In genomic region chr1:14939527-14940284, GRCh38 we compare ENCODE assay signal across 11 cellular contexts.
DNase-seq lines count a peak whose midpoint lies in the region; ATAC-seq and TF ChIP-seq lines count a peak whose summit lies in the region.
"Had no signal": no experiment of that assay in that cellular context is flagged by ENCODE, and none has a peak within 500 bp of the region (broad histone marks: within the 10 kb centered on the region; RNA-seq: fewer than 3 reads in every experiment).

No MANE protein-coding gene starts in this region.

- H2AK5ac ChIP-seq in IMR-90 (ENCODE audit: low read depth, low read length) (peak overlapping the region; percentile 86), mesenchymal stem cell (ENCODE audit: low read length, severe bottlenecking) (peak overlapping the region; percentile 92)

- H3K4me1 ChIP-seq in IMR-90 (ENCODE audit: control insufficient read depth, insufficient read depth, low read length) (peaks cover 35% of the 10 kb centered on the region), mesenchymal stem cell (ENCODE audit: control insufficient read depth, insufficient read depth, low read depth, low read length) (peaks cover 44% of the 10 kb centered on the region), thyroid gland (peaks cover 41 to 56% of the 10 kb centered on the region in 2 donors), uterus (peaks cover 0 to 9% of the 10 kb centered on the region in 2 donors)

- in situ Hi-C loops in IMR-90 (cut with MboI; ENCODE audit: low sequenced_read_pairs) = loop anchor here (25.0 kb wide), 1 partner anchor 1177 kb away; no protein-coding TSS in a partner anchor

- H3K9me3 ChIP-seq in IMR-90 (ENCODE audit: control insufficient read depth, insufficient read depth, low read length) (no peaks in the 10 kb centered on the region), mesenchymal stem cell (ENCODE audit: control insufficient read depth, low read length) (no peaks in the 10 kb centered on the region), thyroid gland (no peaks in the 10 kb centered on the region), uterus (no peaks in the 10 kb centered on the region)

- peaks cover 31% of the 10 kb centered on the region for H3K9me1 ChIP-seq in IMR-90 (ENCODE audit: insufficient read depth, low read length)

- H3K4me1 Mint-ChIP-seq in chondrocyte (ENCODE audit: low read depth) = peaks cover 58% of the 10 kb centered on the region
- H3K4me1 Mint-ChIP-seq in activated T-cell treated with anti-CD3 and anti-CD28 coated beads, Interleukin-2, amount 50 U/mL, for 4 hours (ENCODE audit: low read depth) = no peaks in the 10 kb centered on the region
- H3K4me1 Mint-ChIP-seq: CD8-positive, alpha-beta memory T cell had no signal

- H2BK5ac ChIP-seq in IMR-90 (ENCODE audit: low read depth, low read length, poor library complexity, severe bottlenecking) = peak overlapping the region; percentile 70
- no peak overlapping the region for H2BK5ac ChIP-seq in mesenchymal stem cell (ENCODE audit: low read depth, low read length, poor library complexity, severe bottlenecking)

- peak overlapping the region; percentile 48 for H2AK9ac ChIP-seq in IMR-90 (replicated peaks; ENCODE audit: low read depth, low read length, poor library complexity)

- peak overlapping the region; percentile 30; the same call in 1 of the 3 replicates for H2BK15ac ChIP-seq in IMR-90 (ENCODE audit: low read depth, low read length)
- H2BK15ac ChIP-seq in mesenchymal stem cell (ENCODE audit: low read depth, poor library complexity, severe bottlenecking) = peak overlapping the region; percentile 26

- TF ChIP-seq POLR2A in IMR-90 (IDR thresholded peaks at IDR 0.05; ENCODE audit: low read depth, low read length) (no peak), thyroid gland (IDR thresholded peaks at IDR 0.05) (no peak), uterus (IDR thresholded peaks at IDR 0.05) (no peak)

- H4K91ac ChIP-seq in IMR-90 (ENCODE audit: insufficient read depth, low read depth, low read length) (peak overlapping the region; percentile 84), mesenchymal stem cell (ENCODE audit: low read length) (peak overlapping the region; percentile 97)

- H3K27ac Mint-ChIP-seq in chondrocyte (ENCODE audit: unreplicated experiment) = peak overlapping the region; percentile 81
- H3K27ac Mint-ChIP-seq: CD8-positive, alpha-beta memory T cell had no signal

- H3K36me3 Mint-ChIP-seq in chondrocyte (ENCODE audit: low read depth) = no peaks in the 10 kb centered on the region
- H3K36me3 Mint-ChIP-seq in activated T-cell treated with anti-CD3 and anti-CD28 coated beads, Interleukin-2, amount 50 U/mL, for 4 hours (ENCODE audit: insufficient read depth) = no peaks in the 10 kb centered on the region
- H3K36me3 Mint-ChIP-seq: CD8-positive, alpha-beta memory T cell had no signal

- no TSS peak for BruUV-seq in IMR-90 (replicated peaks; lab: Mats Ljungman, UMichigan)

- intact Hi-C loops in IMR-90 (cut with micrococcal nuclease) = loop anchor here (10.0 kb wide), 1 partner anchor 235 kb away; no protein-coding TSS in a partner anchor
- intact Hi-C loops in thyroid gland (cut with DNase I) = no loop called here
- intact Hi-C loops in uterus (cut with DNase I; ENCODE audit: low total_unique reads) = no loop called here

- H2BK20ac ChIP-seq in IMR-90 (ENCODE audit: low read depth, low read length) = peak overlapping the region; percentile 72

- H3K4me3 Mint-ChIP-seq in chondrocyte (ENCODE audit: unreplicated experiment) = no peak overlapping the region
- no peak overlapping the region for H3K4me3 Mint-ChIP-seq in activated T-cell treated with anti-CD3 and anti-CD28 coated beads, Interleukin-2, amount 50 U/mL, for 4 hours
- H3K4me3 Mint-ChIP-seq: CD8-positive, alpha-beta memory T cell had no signal

- H2BK120ac ChIP-seq in IMR-90 (ENCODE audit: low read depth, low read length) = peak overlapping the region; percentile 80
- H2BK120ac ChIP-seq in mesenchymal stem cell (ENCODE audit: low read depth, low read length) = peak overlapping the region; percentile 81

- 90% methylated on average over 4 of the region's 9 CpGs; no CpG with 5 or more reads in 1 of the 2 experiments for WGBS in IMR-90 (ENCODE audit: extremely low coverage in 2 of 2, insufficient read length in 1 of 2), 2 experiments
- 87% methylated on average over 9 of the region's 9 CpGs for WGBS in mesenchymal stem cell
- WGBS in thyroid gland, 2 donors = 78 to 96% methylated on average over 3 to 8 of the region's 9 CpGs

- DNase-seq in AG10803 (ENCODE audit: low read depth) = peak; percentile 88
- DNase-seq in IMR-90 = peak; percentile 81
- peak; percentile 68 for DNase-seq in chondrocyte (ENCODE audit: low spot score)
- DNase-seq in mesenchymal stem cell = peak; percentile 84
- no peak for DNase-seq in HUDEP-2 (lab: John Stamatoyannopoulos, UW; ENCODE audit: unreplicated experiment in 76 of 76)
- DNase-seq in thyroid gland = no peak
- DNase-seq in uterus = no peak
- DNase-seq in activated T-cell treated with anti-CD3 and anti-CD28 coated beads, Interleukin-2, amount 50 U/mL, for 4 hours = no peak
- DNase-seq: activated CD4-positive, alpha-beta T cell treated with anti-CD3 and anti-CD28 coated beads, Interleukin-2, amount 50 U/mL, for 1 hour; CD8-positive, alpha-beta memory T cell; NCI-H146 had no signal

- peak; percentile 30 for ATAC-seq in IMR-90 (ENCODE audit: low read depth)
- no peak for ATAC-seq in activated T-cell treated with anti-CD3 and anti-CD28 coated beads, Interleukin-2, amount 50 U/mL, for 4 hours

- TF ChIP-seq CTCF in AG10803 (conservative IDR thresholded peaks at IDR 0.05; ENCODE audit: low read length) (no peak), IMR-90 (conservative IDR thresholded peaks at IDR 0.05; ENCODE audit: low read depth, low read length) (no peak), chondrocyte (IDR thresholded peaks at IDR 0.05) (no peak), thyroid gland (IDR thresholded peaks at IDR 0.05) (no peak), uterus (IDR thresholded peaks at IDR 0.05) (no peak)

- H3K27me3 Mint-ChIP-seq in chondrocyte (ENCODE audit: low read depth) = no peaks in the 10 kb centered on the region
- H3K27me3 Mint-ChIP-seq in activated T-cell treated with anti-CD3 and anti-CD28 coated beads, Interleukin-2, amount 50 U/mL, for 4 hours (ENCODE audit: low read depth) = no peaks in the 10 kb centered on the region

- dilution Hi-C loops in IMR-90 (cut with HindIII; ENCODE audit: low sequenced_read_pairs, unreplicated experiment) = no loop called here

- no peak overlapping the region for H3K9ac ChIP-seq in IMR-90 (ENCODE audit: low read depth, low read length)
- H3K9ac ChIP-seq in mesenchymal stem cell (ENCODE audit: low read length) = no peak overlapping the region

- H3K56ac ChIP-seq in IMR-90 (ENCODE audit: extremely low read depth, insufficient read depth, low read length) = no peak overlapping the region

- peak overlapping the region; percentile 56 for H4K5ac ChIP-seq in IMR-90 (ENCODE audit: low read depth, low read length)

- POLR2A ChIA-PET in IMR-90 (lab: Charles Lee; ENCODE audit: unreplicated experiment) = no interaction called here

- peak overlapping the region; percentile 88 for H3K4ac ChIP-seq in IMR-90 (ENCODE audit: low read depth, low read length)
- H3K4ac ChIP-seq in mesenchymal stem cell (ENCODE audit: low read depth in 1 of 2, low read length in 2 of 2) = peak overlapping the region; percentile 12 to 80

- H3K4me3 ChIP-seq in AG10803 (ENCODE audit: low read length) (no peak overlapping the region), IMR-90 (ENCODE audit: insufficient read depth, low read depth, low read length) (no peak overlapping the region), mesenchymal stem cell (ENCODE audit: insufficient read depth in 1 of 2, low read depth in 1 of 2, low read length in 2 of 2) (no peak overlapping the region), thyroid gland (replicated peaks in 1 of 3) (no peak overlapping the region), uterus (no peak overlapping the region)

- H4K8ac ChIP-seq in IMR-90 (ENCODE audit: low read depth in 2 of 2, low read length in 2 of 2) (peak overlapping the region; percentile 36 to 82; a peak in 3 of 4 replicates), mesenchymal stem cell (ENCODE audit: low read length) (peak overlapping the region; percentile 98)

- H3K23ac ChIP-seq in IMR-90 (ENCODE audit: low read depth, low read length) (peak overlapping the region; percentile 65; the same call in 1 of the 2 replicates), mesenchymal stem cell (ENCODE audit: low read length in 2 of 2) (no peak overlapping the region)

- H3K9me3 Mint-ChIP-seq in chondrocyte (ENCODE audit: low read depth) = no peaks in the 10 kb centered on the region
- H3K9me3 Mint-ChIP-seq in activated T-cell treated with anti-CD3 and anti-CD28 coated beads, Interleukin-2, amount 50 U/mL, for 4 hours = no peaks in the 10 kb centered on the region
- H3K9me3 Mint-ChIP-seq: CD8-positive, alpha-beta memory T cell had no signal

- no peak overlapping the region for H3K4me2 ChIP-seq in IMR-90 (ENCODE audit: low read depth, low read length)
- H3K4me2 ChIP-seq in mesenchymal stem cell (ENCODE audit: low read length, poor library complexity, severe bottlenecking) = no peak overlapping the region

- H3K18ac ChIP-seq in IMR-90 (ENCODE audit: low read depth, low read length) = 0 out of 2 replicates have a peak overlapping the region, but pooled peaks have one; percentile 9
- peak overlapping the region; percentile 70 to 85 for H3K18ac ChIP-seq in mesenchymal stem cell (ENCODE audit: low read depth in 1 of 2, low read length in 2 of 2)

- no peaks in the 10 kb centered on the region; the same call in 1 of the 2 replicates for H4K20me1 ChIP-seq in IMR-90 (ENCODE audit: insufficient read depth, low read length)

- peaks cover 21 to 59% of the 10 kb centered on the region in 2 experiments; a peak in 3 of 4 replicates for H3K79me1 ChIP-seq in IMR-90 (ENCODE audit: low read depth in 1 of 2, low read length in 2 of 2)
- peaks cover 48% of the 10 kb centered on the region for H3K79me1 ChIP-seq in mesenchymal stem cell (replicated peaks; ENCODE audit: low read length, poor library complexity, severe bottlenecking)

- H2BK12ac ChIP-seq in mesenchymal stem cell (ENCODE audit: low read length in 2 of 2) = peak overlapping the region; percentile 89 to 98

- H3K14ac ChIP-seq in IMR-90 (replicated peaks; ENCODE audit: low read depth, low read length) (peak overlapping the region; percentile 90), mesenchymal stem cell (ENCODE audit: low read length in 2 of 2) (peak overlapping the region in 1 of 2 experiments; percentile 83)

- peak overlapping the region; percentile 6; the same call in 1 of the 2 replicates for H3K27ac ChIP-seq in IMR-90 (ENCODE audit: insufficient read depth, low read length)
- H3K27ac ChIP-seq in mesenchymal stem cell (ENCODE audit: low read length, poor library complexity, severe bottlenecking) = no peak overlapping the region
- no peak overlapping the region for H3K27ac ChIP-seq in thyroid gland
- no peak overlapping the region for H3K27ac ChIP-seq in uterus

- H3K36me3 ChIP-seq in IMR-90 (ENCODE audit: control insufficient read depth, insufficient read depth, low read length) = no peaks in the 10 kb centered on the region
- H3K36me3 ChIP-seq in mesenchymal stem cell (ENCODE audit: control insufficient read depth in 1 of 2, insufficient read depth in 2 of 2, low read depth in 1 of 2, low read length in 2 of 2) = peaks cover 0 to 16% of the 10 kb centered on the region in 2 experiments
- no peaks in the 10 kb centered on the region for H3K36me3 ChIP-seq in thyroid gland
- no peaks in the 10 kb centered on the region for H3K36me3 ChIP-seq in uterus

- H3K27me3 ChIP-seq in IMR-90 (ENCODE audit: control insufficient read depth, insufficient read depth, low read length) (no peaks in the 10 kb centered on the region), mesenchymal stem cell (ENCODE audit: control insufficient read depth in 1 of 2, insufficient read depth in 1 of 2, low read length in 2 of 2) (no peaks in the 10 kb centered on the region), thyroid gland (no peaks in the 10 kb centered on the region), uterus (no peaks in the 10 kb centered on the region)

- no peak for TF ChIP-seq RAD21 in IMR-90 (IDR thresholded peaks at IDR 0.05; ENCODE audit: low read length)

- H2AFZ ChIP-seq in IMR-90 (replicated peaks; ENCODE audit: low read length, poor library complexity) (peak overlapping the region; percentile 77), mesenchymal stem cell (ENCODE audit: low read depth, low read length) (no peak overlapping the region)

- CTCF ChIA-PET in IMR-90 (lab: Yijun Ruan, JAX) = no interaction called here

Comparison
In these comparisons a context has a peak if more than half of its experiments do, and no peak if none do; other contexts are left out.
1. DNase-seq: peak in AG10803 (single experiment), IMR-90 (single experiment), chondrocyte (single experiment) and mesenchymal stem cell (single experiment); none in HUDEP-2 (0 of 76), thyroid gland (0 of 2), uterus (0 of 2) and activated T-cell treated with anti-CD3 and anti-CD28 coated beads, Interleukin-2, amount 50 U/mL, for 4 hours (single experiment).